ENCODE assay signal across 1 cellular context in the genomic region with DNA sequence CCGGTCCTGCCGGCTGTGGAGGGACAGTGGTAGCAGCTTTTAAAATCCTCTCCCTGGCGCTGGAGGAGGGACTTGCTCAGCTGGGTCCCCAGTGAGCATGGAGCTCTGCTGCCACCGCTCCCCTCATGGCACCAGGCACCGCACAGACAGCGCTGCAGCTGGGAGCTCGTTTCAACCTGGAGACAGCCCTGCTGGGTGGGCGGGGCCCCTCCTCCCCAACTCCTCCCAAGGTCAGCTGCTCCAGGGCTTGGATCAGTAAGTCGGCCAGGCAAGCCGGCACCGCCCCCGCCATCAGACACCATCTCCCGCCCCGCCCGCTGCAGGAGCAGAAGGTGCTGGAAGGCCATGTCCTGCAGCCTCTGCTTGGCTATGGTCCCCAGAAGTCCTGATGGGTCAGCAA.
TF ChIP-seq lines count a peak whose summit lies in the region.

No MANE protein-coding gene starts in this region.

TF ChIP-seq in endothelial cell of umbilical vein, 7 proteins besides CTCF, POLR2A, EP300 and RAD21 (continued from another document):
- TF ChIP-seq, protein P1, sequence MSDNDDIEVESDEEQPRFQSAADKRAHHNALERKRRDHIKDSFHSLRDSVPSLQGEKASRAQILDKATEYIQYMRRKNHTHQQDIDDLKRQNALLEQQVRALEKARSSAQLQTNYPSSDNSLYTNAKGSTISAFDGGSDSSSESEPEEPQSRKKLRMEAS (IDR thresholded peaks at IDR 0.05; ENCODE audit: insufficient read depth, insufficient read length): no peak
- no peak for TF ChIP-seq FOS (IDR thresholded peaks at IDR 0.05; ENCODE audit: borderline replicate concordance, insufficient read depth, low read length)
- TF ChIP-seq JUN (IDR thresholded peaks at IDR 0.05; ENCODE audit: borderline replicate concordance, insufficient read depth, insufficient read length, low read depth): no peak
- no peak for TF ChIP-seq POLR2AphosphoS5 (IDR thresholded peaks at IDR 0.05; ENCODE audit: insufficient read depth, low read depth, low read length)
- TF ChIP-seq EZH2 (IDR thresholded peaks at IDR 0.05; ENCODE audit: borderline replicate concordance, low read depth, low read length, severe bottlenecking): no peak
- TF ChIP-seq GATA2 (IDR thresholded peaks at IDR 0.05; ENCODE audit: insufficient read depth, insufficient read length, low read depth, low read length): no peak
